In genomic region chr11:93604276-93604675, GRCh38 we compare ENCODE assay signal across 1 cellular context.
TF ChIP-seq lines count a peak whose summit lies in the region.

No MANE protein-coding gene starts in this region.

TF ChIP-seq in GM23338, 12 proteins besides CTCF, POLR2A, EP300 and RAD21 (continued from another document):
- TF ChIP-seq ZNF462 (CRISPR knock-in tag; IDR thresholded peaks at IDR 0.05), result no peak
